ENCODE assay signal across 2 cellular contexts in genomic region chr2:196330645-196331044, GRCh38.
TF ChIP-seq lines count a peak whose summit lies in the region.

No MANE protein-coding gene starts in this region.

TF ChIP-seq in A549, 52 proteins besides CTCF, POLR2A, EP300 and RAD21 (continued from another document):
- TF ChIP-seq E2F6 (IDR thresholded peaks at IDR 0.05; ENCODE audit: borderline replicate concordance, low read depth) (no peak), JUNB (IDR thresholded peaks at IDR 0.05) (no peak), HDAC2 (IDR thresholded peaks at IDR 0.05) (no peak), PBX3 (IDR thresholded peaks at IDR 0.05) (no peak), JUN (IDR thresholded peaks at IDR 0.05) (no peak), HES2 (IDR thresholded peaks at IDR 0.05) (no peak)

TF ChIP-seq in endothelial cell of umbilical vein, 7 proteins besides CTCF, POLR2A, EP300 and RAD21 (continued from another document):
- no peak for TF ChIP-seq MAX (IDR thresholded peaks at IDR 0.05; ENCODE audit: insufficient read depth, insufficient read length)
TF ChIP-seq in endothelial cell of umbilical vein: peak in this region for 0.
